ENCODE assay signal across 29 cellular contexts in the genomic region with DNA sequence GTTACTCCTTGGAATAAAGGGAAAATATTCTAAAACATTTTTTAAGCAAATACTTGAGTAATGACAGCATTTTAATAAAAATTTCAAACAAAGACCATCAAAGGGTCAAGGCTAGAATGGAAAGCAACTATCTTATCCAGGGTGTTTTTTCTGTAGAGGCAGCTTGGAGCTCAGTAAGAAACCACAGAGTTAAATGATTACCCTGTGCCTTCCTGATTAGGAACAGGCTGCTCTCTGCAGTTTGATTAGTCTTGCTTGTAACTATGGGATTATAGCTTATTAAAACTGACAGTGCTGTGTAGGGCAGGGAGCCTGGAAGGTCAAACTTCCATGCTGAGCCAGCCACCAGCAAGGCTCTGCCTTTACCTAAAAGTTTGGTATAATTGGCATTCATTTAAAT.
"Had no signal": no experiment of that assay in that cellular context is flagged by ENCODE, and none has a peak within 500 bp of the region (broad histone marks: within the 10 kb centered on the region; RNA-seq: fewer than 3 reads in every experiment).

No MANE protein-coding gene starts in this region.

- H3K4me1 Mint-ChIP-seq: activated naive CD8-positive, alpha-beta T cell treated with anti-CD3 and anti-CD28 coated beads for 36 hours had no signal

- H3K27ac ChIP-seq: adrenal gland, ascending aorta, brain microvascular endothelial cell, gastroesophageal sphincter, hepatocyte, pancreas, prostate gland, sigmoid colon, uterus had no signal

- H3K4me2 ChIP-seq: hepatocyte had no signal

- H3K9me3 Mint-ChIP-seq: activated naive CD4-positive, alpha-beta T cell treated with anti-CD3 and anti-CD28 coated beads for 36 hours; activated naive CD8-positive, alpha-beta T cell treated with anti-CD3 and anti-CD28 coated beads for 36 hours; stimulated activated effector memory CD8-positive, alpha-beta T cell treated with anti-CD3 and anti-CD28 coated beads, Interleukin-12 subunit alpha, Interleukin-12 subunit beta, amount 100 ng/mL, for 72 hours; stimulated activated naive CD8-positive, alpha-beta T cell treated with anti-CD3 and anti-CD28 coated beads, Interleukin-15, Interleukin-2, amounts not matched to agents 100 ng/mL and 50 ng/mL, for 24 hours had no signal

- ATAC-seq: activated CD4-positive, CD25-positive, alpha-beta regulatory T cell treated with anti-CD3 and anti-CD28 coated beads, Interleukin-2, amount 50 U/mL, for 24 hours; gastroesophageal sphincter; left ventricle myocardium superior; naive thymus-derived CD4-positive, alpha-beta T cell; pancreas; stimulated activated effector memory CD8-positive, alpha-beta T cell treated with anti-CD3 and anti-CD28 coated beads, Interleukin-12 subunit alpha, Interleukin-12 subunit beta, amount 100 ng/mL, for 72 hours had no signal

- H3K9me3 ChIP-seq: adrenal gland, ascending aorta, gastroesophageal sphincter, pancreas, prostate gland, sigmoid colon, uterus had no signal

- H3K27ac Mint-ChIP-seq: activated naive CD4-positive, alpha-beta T cell treated with anti-CD3 and anti-CD28 coated beads for 36 hours; activated naive CD8-positive, alpha-beta T cell treated with anti-CD3 and anti-CD28 coated beads for 36 hours; mesothelial cell of epicardium; naive thymus-derived CD4-positive, alpha-beta T cell; stimulated activated effector memory CD8-positive, alpha-beta T cell treated with anti-CD3 and anti-CD28 coated beads, Interleukin-12 subunit alpha, Interleukin-12 subunit beta, amount 100 ng/mL, for 72 hours; stimulated activated naive CD8-positive, alpha-beta T cell treated with anti-CD3 and anti-CD28 coated beads, Interleukin-15, Interleukin-2, amounts not matched to agents 100 ng/mL and 50 ng/mL, for 24 hours; type B pancreatic cell had no signal

- H2AFZ ChIP-seq: hepatocyte had no signal

- H3K36me3 ChIP-seq: prostate gland, uterus had no signal

- H3K4me1 ChIP-seq: pancreas, prostate gland, sigmoid colon, uterus had no signal

- H3K79me2 ChIP-seq: hepatocyte had no signal

- H3K4me3 Mint-ChIP-seq: activated naive CD4-positive, alpha-beta T cell treated with anti-CD3 and anti-CD28 coated beads for 36 hours; activated naive CD8-positive, alpha-beta T cell treated with anti-CD3 and anti-CD28 coated beads for 36 hours; mesothelial cell of epicardium; naive thymus-derived CD4-positive, alpha-beta T cell; stimulated activated effector memory CD8-positive, alpha-beta T cell treated with anti-CD3 and anti-CD28 coated beads, Interleukin-12 subunit alpha, Interleukin-12 subunit beta, amount 100 ng/mL, for 72 hours; stimulated activated naive CD8-positive, alpha-beta T cell treated with anti-CD3 and anti-CD28 coated beads, Interleukin-15, Interleukin-2, amounts not matched to agents 100 ng/mL and 50 ng/mL, for 24 hours; type B pancreatic cell had no signal

- FAIRE-seq: endothelial cell of umbilical vein, pancreas, small intestine had no signal

- H3K27me3 ChIP-seq: adrenal gland, ascending aorta, brain microvascular endothelial cell, gastroesophageal sphincter, pancreas, sigmoid colon, uterus had no signal

- DNase-seq: activated CD4-positive, alpha-beta T cell treated with anti-CD3 and anti-CD28 coated beads for 48 hours; activated CD4-positive, alpha-beta T cell treated with anti-CD3 and anti-CD28 coated beads, Interleukin-2, amount 50 U/mL, for 48 hours; activated CD8-positive, alpha-beta memory T cell treated with anti-CD3 and anti-CD28 coated beads for 24 hours; activated effector memory CD4-positive, alpha-beta T cell treated with Interleukin-2 at 50 U/mL for 16 hours; activated naive CD4-positive, alpha-beta T cell treated with anti-CD3 and anti-CD28 coated beads for 36 hours; activated naive CD8-positive, alpha-beta T cell treated with anti-CD3 and anti-CD28 coated beads for 36 hours; adrenal gland; brain microvascular endothelial cell; cortex of kidney; islet precursor cell; left ventricle myocardium superior; mammary epithelial cell; naive thymus-derived CD4-positive, alpha-beta T cell; nucleus accumbens; pancreas; sigmoid colon; small intestine; stimulated activated CD4-positive, alpha-beta T cell treated with anti-CD3 and anti-CD28 coated beads, Interleukin-4, amount 100 ng/mL, for 24 hours; uterus had no signal

- H3K4me3 ChIP-seq: adrenal gland, ascending aorta, gastroesophageal sphincter, hepatocyte, pancreas, prostate gland, sigmoid colon, uterus had no signal
